In the genomic region with DNA sequence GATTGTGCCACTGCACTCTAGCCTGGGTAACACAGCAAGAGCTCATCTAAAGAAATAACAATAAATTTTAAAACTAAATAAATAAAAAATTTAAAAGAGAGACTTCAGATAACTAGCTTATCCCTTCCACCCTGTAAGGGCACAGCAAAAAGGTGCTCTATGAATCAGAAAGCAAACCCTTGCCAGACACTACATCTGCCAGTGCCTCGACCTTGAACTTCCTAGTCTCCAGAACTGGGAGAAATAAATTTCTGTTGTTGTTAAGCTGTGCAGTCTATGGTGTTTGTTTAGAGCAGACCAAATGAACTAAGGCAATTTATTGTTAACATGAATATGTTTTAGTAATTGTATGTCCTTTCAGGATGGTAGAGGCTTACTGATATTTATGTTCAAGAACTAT, we compare ENCODE assay signal across 1 cellular context.
TF ChIP-seq lines count a peak whose summit lies in the region.

No MANE protein-coding gene starts in this region.

TF ChIP-seq in HepG2, 621 proteins besides CTCF, POLR2A, EP300 and RAD21 (continued from another document):
- TF ChIP-seq KAT8 (CRISPR knock-in tag; IDR thresholded peaks at IDR 0.05), result no peak
- no peak for TF ChIP-seq SP1 (IDR thresholded peaks at IDR 0.05)
- no peak for TF ChIP-seq SP1 (CRISPR knock-in tag; IDR thresholded peaks at IDR 0.05)
- TF ChIP-seq MTA3 (CRISPR knock-in tag; IDR thresholded peaks at IDR 0.05), result no peak
- TF ChIP-seq, protein P1, sequence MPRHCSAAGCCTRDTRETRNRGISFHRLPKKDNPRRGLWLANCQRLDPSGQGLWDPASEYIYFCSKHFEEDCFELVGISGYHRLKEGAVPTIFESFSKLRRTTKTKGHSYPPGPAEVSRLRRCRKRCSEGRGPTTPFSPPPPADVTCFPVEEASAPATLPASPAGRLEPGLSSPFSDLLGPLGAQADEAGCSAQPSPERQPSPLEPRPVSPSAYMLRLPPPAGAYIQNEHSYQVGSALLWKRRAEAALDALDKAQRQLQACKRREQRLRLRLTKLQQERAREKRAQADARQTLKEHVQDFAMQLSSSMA (CRISPR knock-in tag; IDR thresholded peaks at IDR 0.05), result no peak
- no peak for TF ChIP-seq FOXC1 (CRISPR knock-in tag; IDR thresholded peaks at IDR 0.05; ENCODE audit: borderline replicate concordance)
- TF ChIP-seq, protein P2, sequence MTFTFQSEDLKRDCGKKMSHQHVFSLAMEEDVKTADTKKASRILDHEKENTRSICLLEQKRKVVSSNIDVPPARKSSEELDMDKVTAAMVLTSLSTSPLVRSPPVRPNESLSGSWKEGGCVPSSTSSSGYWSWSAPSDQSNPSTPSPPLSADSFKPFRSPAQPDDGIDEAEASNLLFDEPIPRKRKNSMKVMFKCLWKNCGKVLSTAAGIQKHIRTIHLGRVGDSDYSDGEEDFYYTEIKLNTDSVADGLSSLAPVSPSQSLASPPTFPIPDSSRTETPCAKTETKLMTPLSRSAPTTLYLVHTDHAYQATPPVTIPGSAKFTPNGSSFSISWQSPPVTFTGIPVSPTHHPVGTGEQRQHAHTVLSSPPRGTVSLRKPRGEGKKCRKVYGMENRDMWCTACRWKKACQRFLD (CRISPR knock-in tag; IDR thresholded peaks at IDR 0.05; ENCODE audit: borderline replicate concordance), result no peak
- TF ChIP-seq HOXA5 (CRISPR knock-in tag; IDR thresholded peaks at IDR 0.05), result no peak
- TF ChIP-seq IKZF1 (IDR thresholded peaks at IDR 0.05), result no peak
- TF ChIP-seq, protein P3, sequence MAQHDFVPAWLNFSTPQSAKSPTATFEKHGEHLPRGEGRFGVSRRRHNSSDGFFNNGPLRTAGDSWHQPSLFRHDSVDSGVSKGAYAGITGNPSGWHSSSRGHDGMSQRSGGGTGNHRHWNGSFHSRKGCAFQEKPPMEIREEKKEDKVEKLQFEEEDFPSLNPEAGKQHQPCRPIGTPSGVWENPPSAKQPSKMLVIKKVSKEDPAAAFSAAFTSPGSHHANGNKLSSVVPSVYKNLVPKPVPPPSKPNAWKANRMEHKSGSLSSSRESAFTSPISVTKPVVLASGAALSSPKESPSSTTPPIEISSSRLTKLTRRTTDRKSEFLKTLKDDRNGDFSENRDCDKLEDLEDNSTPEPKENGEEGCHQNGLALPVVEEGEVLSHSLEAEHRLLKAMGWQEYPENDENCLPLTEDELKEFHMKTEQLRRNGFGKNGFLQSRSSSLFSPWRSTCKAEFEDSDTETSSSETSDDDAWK (CRISPR knock-in tag; IDR thresholded peaks at IDR 0.05), result no peak
- TF ChIP-seq NKX3-1 (CRISPR knock-in tag; IDR thresholded peaks at IDR 0.05), result no peak
- no peak for TF ChIP-seq HNRNPLL (IDR thresholded peaks at IDR 0.05; ENCODE audit: low read depth, low read length, poor library complexity, severe bottlenecking)
- no peak for TF ChIP-seq ZNF12 (CRISPR knock-in tag; IDR thresholded peaks at IDR 0.05)
- TF ChIP-seq, protein P4, sequence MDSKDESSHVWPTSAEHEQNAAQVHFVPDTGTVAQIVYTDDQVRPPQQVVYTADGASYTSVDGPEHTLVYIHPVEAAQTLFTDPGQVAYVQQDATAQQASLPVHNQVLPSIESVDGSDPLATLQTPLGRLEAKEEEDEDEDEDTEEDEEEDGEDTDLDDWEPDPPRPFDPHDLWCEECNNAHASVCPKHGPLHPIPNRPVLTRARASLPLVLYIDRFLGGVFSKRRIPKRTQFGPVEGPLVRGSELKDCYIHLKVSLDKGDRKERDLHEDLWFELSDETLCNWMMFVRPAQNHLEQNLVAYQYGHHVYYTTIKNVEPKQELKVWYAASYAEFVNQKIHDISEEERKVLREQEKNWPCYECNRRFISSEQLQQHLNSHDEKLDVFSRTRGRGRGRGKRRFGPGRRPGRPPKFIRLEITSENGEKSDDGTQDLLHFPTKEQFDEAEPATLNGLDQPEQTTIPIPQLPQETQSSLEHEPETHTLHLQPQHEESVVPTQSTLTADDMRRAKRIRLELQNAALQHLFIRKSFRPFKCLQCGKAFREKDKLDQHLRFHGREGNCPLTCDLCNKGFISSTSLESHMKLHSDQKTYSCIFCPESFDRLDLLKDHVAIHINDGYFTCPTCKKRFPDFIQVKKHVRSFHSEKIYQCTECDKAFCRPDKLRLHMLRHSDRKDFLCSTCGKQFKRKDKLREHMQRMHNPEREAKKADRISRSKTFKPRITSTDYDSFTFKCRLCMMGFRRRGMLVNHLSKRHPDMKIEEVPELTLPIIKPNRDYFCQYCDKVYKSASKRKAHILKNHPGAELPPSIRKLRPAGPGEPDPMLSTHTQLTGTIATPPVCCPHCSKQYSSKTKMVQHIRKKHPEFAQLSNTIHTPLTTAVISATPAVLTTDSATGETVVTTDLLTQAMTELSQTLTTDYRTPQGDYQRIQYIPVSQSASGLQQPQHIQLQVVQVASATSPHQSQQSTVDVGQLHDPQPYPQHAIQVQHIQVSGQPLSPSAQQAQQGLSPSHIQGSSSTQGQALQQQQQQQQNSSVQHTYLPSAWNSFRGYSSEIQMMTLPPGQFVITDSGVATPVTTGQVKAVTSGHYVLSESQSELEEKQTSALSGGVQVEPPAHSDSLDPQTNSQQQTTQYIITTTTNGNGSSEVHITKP (CRISPR knock-in tag; IDR thresholded peaks at IDR 0.05; ENCODE audit: low read depth), result peak; percentile 52; the same call in 1 of the 2 replicates
- peak; percentile 43; the same call in 1 of the 2 replicates for TF ChIP-seq BCL6 (CRISPR knock-in tag; IDR thresholded peaks at IDR 0.05)
- TF ChIP-seq REXO4 (CRISPR knock-in tag; IDR thresholded peaks at IDR 0.05; ENCODE audit: borderline replicate concordance), result no peak
- no peak for TF ChIP-seq SAP130 (CRISPR knock-in tag; IDR thresholded peaks at IDR 0.05; ENCODE audit: low read depth)
